ENCODE assay signal across 16 cellular contexts in the genomic region with DNA sequence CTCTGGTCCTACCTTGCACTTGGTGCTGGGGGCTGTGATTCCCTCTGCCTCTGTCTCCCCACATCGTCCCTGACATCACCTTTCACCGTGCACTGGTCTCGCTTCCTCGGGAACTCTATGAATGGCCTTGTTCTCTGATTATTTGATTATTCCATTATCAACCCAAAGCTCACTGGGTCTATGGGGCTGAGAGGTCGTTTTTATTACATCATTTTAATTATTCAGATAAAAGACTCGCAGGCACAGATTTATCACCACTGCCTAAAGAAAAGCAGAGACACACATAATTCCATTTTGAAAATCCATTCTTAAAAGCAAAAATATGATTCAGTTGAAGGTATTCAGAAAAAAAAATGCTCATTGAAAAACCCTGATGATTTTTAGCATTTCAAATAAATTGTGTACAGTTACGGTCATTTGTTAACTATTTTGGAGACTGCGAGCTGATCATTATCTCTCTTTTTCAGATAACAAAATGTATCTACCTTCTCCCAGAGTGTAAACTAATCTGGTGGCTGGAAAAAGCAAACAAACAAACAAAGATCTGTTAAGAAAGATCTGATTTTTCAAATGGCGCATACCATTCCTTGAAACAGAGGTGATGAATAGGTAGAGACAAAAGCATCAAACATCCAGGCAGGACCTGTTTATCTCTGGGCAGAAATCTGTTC.
DNase-seq lines count a peak whose midpoint lies in the region; ATAC-seq and TF ChIP-seq lines count a peak whose summit lies in the region.
"Had no signal": no experiment of that assay in that cellular context is flagged by ENCODE, and none has a peak within 500 bp of the region (broad histone marks: within the 10 kb centered on the region; RNA-seq: fewer than 3 reads in every experiment).

No MANE protein-coding gene starts in this region.

- no peak overlapping the region for H3K9ac ChIP-seq in BLaER1
- no peak overlapping the region for H3K9ac ChIP-seq in SK-N-SH
- H3K9ac ChIP-seq in neuronal stem cell (ENCODE audit: low read depth, low read length, poor library complexity): no peak overlapping the region
- H3K9ac ChIP-seq: GM23248 had no signal

- H3K27ac Mint-ChIP-seq in glutamatergic neuron (ENCODE audit: unreplicated experiment): peak overlapping the region; percentile 98
- H3K27ac Mint-ChIP-seq in effector memory CD8-positive, alpha-beta T cell: no peak overlapping the region
- H3K27ac Mint-ChIP-seq: B cell; CD4-positive, CD25-positive, alpha-beta regulatory T cell; CD8-positive, alpha-beta memory T cell had no signal

- no peak for ATAC-seq in effector memory CD8-positive, alpha-beta T cell (replicated peaks)
- ATAC-seq: GM12878 had no signal

- H3K14ac ChIP-seq in neuronal stem cell (ENCODE audit: low read length): no peak overlapping the region

- H3K4me2 ChIP-seq in BLaER1 (peak overlapping the region; percentile 22; the same call in 1 of the 2 replicates), SK-N-SH (no peak overlapping the region), neuronal stem cell (ENCODE audit: insufficient read depth, low read length, poor library complexity, severe bottlenecking) (no peak overlapping the region)

- TF ChIP-seq POLR2A in esophagus squamous epithelium (IDR thresholded peaks at IDR 0.05): no peak

- H2AFZ ChIP-seq in SK-N-SH (ENCODE audit: low read depth): no peak overlapping the region
- no peak overlapping the region for H2AFZ ChIP-seq in neuronal stem cell (ENCODE audit: low read length)
- H2AFZ ChIP-seq: GM23248 had no signal

- peak overlapping the region; percentile 65 for H2BK15ac ChIP-seq in neuronal stem cell (ENCODE audit: low read length)

- H3K9me3 ChIP-seq in BLaER1 (no peaks in the 10 kb centered on the region), SK-N-SH (no peaks in the 10 kb centered on the region; the same call in 1 of the 2 replicates), neuronal stem cell (replicated peaks in 1 of 2; ENCODE audit: control insufficient read depth in 2 of 2, insufficient read depth in 1 of 2, low read depth in 1 of 2, low read length in 2 of 2) (peaks cover 0 to 6% of the 10 kb centered on the region in 2 donors), esophagus squamous epithelium (peaks cover 0 to 6% (median 0%) of the 10 kb centered on the region in 3 donors)
- H3K9me3 ChIP-seq: Caco-2, HAP-1 had no signal

- H4K91ac ChIP-seq in neuronal stem cell (ENCODE audit: low read depth, low read length, poor library complexity): no peak overlapping the region

- H3K9me3 Mint-ChIP-seq in glutamatergic neuron (ENCODE audit: unreplicated experiment): peaks cover 15% of the 10 kb centered on the region
- H3K9me3 Mint-ChIP-seq in effector memory CD8-positive, alpha-beta T cell: peaks cover 0 to 6% of the 10 kb centered on the region in 2 donors

- H4K20me1 ChIP-seq in BLaER1 (no peaks in the 10 kb centered on the region), SK-N-SH (ENCODE audit: insufficient read depth) (no peaks in the 10 kb centered on the region)

- no peak overlapping the region for H3K23ac ChIP-seq in neuronal stem cell (ENCODE audit: low read depth, low read length, poor library complexity)

- peak overlapping the region; percentile 91 for H3K18ac ChIP-seq in neuronal stem cell (ENCODE audit: low read length)

- DNase-seq in SK-N-SH (peak; percentile 59), glutamatergic neuron (no peak), neuronal stem cell (ENCODE audit: low spot score) (no peak), NCI-H1105 (lab: John Stamatoyannopoulos, UW) (no peak), esophagus squamous epithelium (lab: John Stamatoyannopoulos, UW) (no peak)
- no peak for DNase-seq in effector memory CD8-positive, alpha-beta T cell
- DNase-seq: C1 segment of cervical spinal cord; Caco-2; CD4-positive, CD25-positive, alpha-beta regulatory T cell; CD8-positive, alpha-beta memory T cell; GF-D8; GM23248 had no signal

- no peak overlapping the region for H4K8ac ChIP-seq in neuronal stem cell (ENCODE audit: low read depth, low read length)

- H3K27me3 Mint-ChIP-seq in glutamatergic neuron (ENCODE audit: unreplicated experiment): peaks cover 7% of the 10 kb centered on the region
- H3K27me3 Mint-ChIP-seq in effector memory CD8-positive, alpha-beta T cell: no peaks in the 10 kb centered on the region
- H3K27me3 Mint-ChIP-seq: CD4-positive, CD25-positive, alpha-beta regulatory T cell had no signal

- H3K4me3 Mint-ChIP-seq in glutamatergic neuron (ENCODE audit: unreplicated experiment): peak overlapping the region; percentile 17
- no peak overlapping the region for H3K4me3 Mint-ChIP-seq in effector memory CD8-positive, alpha-beta T cell
- H3K4me3 Mint-ChIP-seq: B cell; CD4-positive, CD25-positive, alpha-beta regulatory T cell; CD8-positive, alpha-beta memory T cell had no signal

- no peak overlapping the region for H3K4ac ChIP-seq in neuronal stem cell (ENCODE audit: low read length)

- TF ChIP-seq RAD21 in SK-N-SH (IDR thresholded peaks at IDR 0.05; ENCODE audit: low read length): peak; percentile 22; the same call in 1 of the 2 replicates

- H2AK5ac ChIP-seq in neuronal stem cell (ENCODE audit: low read depth, low read length): no peak overlapping the region

- peaks cover 50% of the 10 kb centered on the region for H3K4me1 Mint-ChIP-seq in glutamatergic neuron (ENCODE audit: low read depth, unreplicated experiment)
- H3K4me1 Mint-ChIP-seq in effector memory CD8-positive, alpha-beta T cell (ENCODE audit: low read depth in 2 of 2): no peaks in the 10 kb centered on the region
- H3K4me1 Mint-ChIP-seq: B cell; CD4-positive, CD25-positive, alpha-beta regulatory T cell; CD8-positive, alpha-beta memory T cell had no signal

- H3K4me3 ChIP-seq in BLaER1 (no peak overlapping the region), SK-N-SH (ENCODE audit: low read depth in 2 of 2, low read length in 1 of 2) (no peak overlapping the region), neuronal stem cell (ENCODE audit: low read length in 2 of 2) (no peak overlapping the region), esophagus squamous epithelium (no peak overlapping the region)
- H3K4me3 ChIP-seq: GM12878, GM23248, HAP-1 had no signal

- TF ChIP-seq EP300 in SK-N-SH (IDR thresholded peaks at IDR 0.05; ENCODE audit: borderline replicate concordance in 1 of 2, low read depth in 1 of 2, low read length in 1 of 2): peak in 1 of 2 experiments; percentile 84; a peak in 2 of 4 replicates

- H3K79me2 ChIP-seq in SK-N-SH (ENCODE audit: insufficient read depth): no peaks in the 10 kb centered on the region

- intact Hi-C loops in esophagus squamous epithelium (cut with DNase I): no loop called here

- H3K36me3 ChIP-seq in BLaER1 (no peaks in the 10 kb centered on the region), SK-N-SH (replicated peaks in 1 of 2; ENCODE audit: control insufficient read depth in 1 of 2, insufficient read depth in 2 of 2, low read length in 1 of 2) (no peaks in the 10 kb centered on the region), neuronal stem cell (replicated peaks in 1 of 2; ENCODE audit: control insufficient read depth in 2 of 2, insufficient read depth in 2 of 2, low read length in 2 of 2) (no peaks in the 10 kb centered on the region), esophagus squamous epithelium (no peaks in the 10 kb centered on the region)
- H3K36me3 ChIP-seq: HAP-1 had no signal

- POLR2A ChIA-PET in SK-N-SH (lab: Yijun Ruan, JAX): interaction anchor here (0.7 kb wide), 1 partner anchor 303 kb away, joined by 3 read pairs; no protein-coding TSS in a partner anchor

- CTCF ChIA-PET in SK-N-SH (lab: Yijun Ruan, JAX): no interaction called here

- 42% methylated on average over 9 of the region's 9 CpGs for WGBS in SK-N-SH (ENCODE audit: low lambda C conversion rate)
- no CpG with 5 or more reads among the region's 9 CpGs for WGBS in neuronal stem cell (ENCODE audit: extremely low coverage in 2 of 2, insufficient read length in 2 of 2, insufficient replicate concordance in 1 of 2), 2 donors
- WGBS in esophagus squamous epithelium, 2 donors: 78 to 79% methylated on average over 9 of the region's 9 CpGs

- H3K27ac ChIP-seq in BLaER1: no peak overlapping the region
- no peak overlapping the region for H3K27ac ChIP-seq in SK-N-SH (ENCODE audit: low read depth in 2 of 2, low read length in 1 of 2)
- H3K27ac ChIP-seq in neuronal stem cell (replicated peaks; ENCODE audit: low read length): peak overlapping the region; percentile 88
- H3K27ac ChIP-seq in esophagus squamous epithelium: no peak overlapping the region
- H3K27ac ChIP-seq: GM23248 had no signal

- peak overlapping the region; percentile 40 for H2BK120ac ChIP-seq in neuronal stem cell (ENCODE audit: low read depth, low read length)

- no peaks in the 10 kb centered on the region for H3K9me2 ChIP-seq in SK-N-SH

- peak overlapping the region; percentile 98 for H2BK12ac ChIP-seq in neuronal stem cell (ENCODE audit: low read length)

- TF ChIP-seq CTCF in SK-N-SH (IDR thresholded peaks at IDR 0.05) (no peak), glutamatergic neuron (IDR thresholded peaks at IDR 0.05; ENCODE audit: partially characterized antibody, unreplicated experiment) (no peak), esophagus squamous epithelium (IDR thresholded peaks at IDR 0.05) (no peak)

- H3F3A ChIP-seq in SK-N-SH (replicated peaks; ENCODE audit: insufficient read depth): no peaks in the 10 kb centered on the region

- no peaks in the 10 kb centered on the region for H3K36me3 Mint-ChIP-seq in glutamatergic neuron (ENCODE audit: unreplicated experiment)
- no peaks in the 10 kb centered on the region for H3K36me3 Mint-ChIP-seq in effector memory CD8-positive, alpha-beta T cell (ENCODE audit: insufficient read depth)
- H3K36me3 Mint-ChIP-seq: CD4-positive, CD25-positive, alpha-beta regulatory T cell; CD8-positive, alpha-beta memory T cell had no signal

- H3K4me1 ChIP-seq in BLaER1: peaks cover 7% of the 10 kb centered on the region; the same call in 1 of the 2 replicates
- peaks cover 0 to 28% of the 10 kb centered on the region in 2 experiments; a peak in 2 of 4 replicates for H3K4me1 ChIP-seq in SK-N-SH (ENCODE audit: control insufficient read depth in 1 of 2, insufficient read depth in 2 of 2, low read depth in 1 of 2, low read length in 1 of 2)
- H3K4me1 ChIP-seq in neuronal stem cell (ENCODE audit: control insufficient read depth in 2 of 2, insufficient read depth in 1 of 2, low read depth in 1 of 2, low read length in 2 of 2): peaks cover 20 to 43% of the 10 kb centered on the region in 2 donors
- H3K4me1 ChIP-seq in esophagus squamous epithelium: no peaks in the 10 kb centered on the region
- H3K4me1 ChIP-seq: Caco-2, HAP-1 had no signal

- no peaks in the 10 kb centered on the region for H3K79me1 ChIP-seq in neuronal stem cell (ENCODE audit: low read depth, low read length)

- H2BK5ac ChIP-seq in neuronal stem cell (ENCODE audit: low read length): no peak overlapping the region

- H3K27me3 ChIP-seq in BLaER1: no peaks in the 10 kb centered on the region
- no peaks in the 10 kb centered on the region for H3K27me3 ChIP-seq in SK-N-SH (ENCODE audit: insufficient read depth)
- no peaks in the 10 kb centered on the region for H3K27me3 ChIP-seq in neuronal stem cell (ENCODE audit: control insufficient read depth in 3 of 3, insufficient read depth in 3 of 3, low read depth in 1 of 3, low read length in 3 of 3)
- H3K27me3 ChIP-seq in esophagus squamous epithelium: peaks cover 0 to 11% (median 0%) of the 10 kb centered on the region in 4 donors

TF ChIP-seq in SK-N-SH, 30 proteins besides CTCF, POLR2A, EP300 and RAD21 (continues in another document):
- no peak for TF ChIP-seq NFIC (IDR thresholded peaks at IDR 0.05; ENCODE audit: borderline replicate concordance)
- TF ChIP-seq RCOR1 (IDR thresholded peaks at IDR 0.05; ENCODE audit: low read length): peak; percentile 88
